Comparison of ENCODE assay signal across 12 cellular contexts in the genomic region with DNA sequence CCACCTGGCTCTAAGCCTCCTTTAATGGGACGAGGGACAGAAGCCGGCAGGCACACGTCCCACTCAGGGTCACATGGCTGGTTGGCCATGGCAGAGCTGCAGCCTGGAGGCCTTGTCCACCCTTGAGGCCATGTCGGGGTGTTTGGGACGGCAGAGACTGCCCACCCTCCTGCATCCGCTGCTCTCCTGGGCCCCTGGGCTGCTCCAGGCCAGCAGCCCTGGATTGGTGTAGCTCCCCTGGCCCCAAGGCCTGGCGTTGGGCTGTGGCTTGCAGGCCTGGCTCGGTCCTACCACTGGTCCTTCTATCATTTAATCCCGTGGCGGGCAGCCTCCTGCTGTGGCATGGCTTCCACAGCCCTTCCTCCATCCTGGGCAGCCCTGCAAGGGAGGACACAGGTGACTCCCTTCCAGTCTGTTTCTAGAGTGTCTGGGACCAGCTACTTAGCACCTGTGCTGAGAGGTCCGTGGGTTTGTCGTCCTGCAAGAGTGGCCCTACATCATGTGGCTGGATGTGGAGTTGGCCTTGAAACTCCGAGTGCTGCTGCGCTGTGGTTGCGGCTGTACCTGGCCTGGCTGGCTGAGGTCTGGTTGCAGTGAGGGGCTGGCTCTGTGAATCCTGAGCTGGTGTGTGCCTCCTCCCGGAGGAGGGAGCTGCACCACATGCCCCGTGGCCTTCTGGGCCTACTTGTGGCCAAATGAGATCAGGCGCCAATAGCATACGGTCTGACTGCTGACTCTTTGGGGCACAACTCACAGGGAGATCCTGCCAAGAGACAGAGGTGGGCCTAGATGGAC.
"Had no signal": no experiment of that assay in that cellular context is flagged by ENCODE, and none has a peak within 500 bp of the region (broad histone marks: within the 10 kb centered on the region; RNA-seq: fewer than 3 reads in every experiment).

No MANE protein-coding gene starts in this region.

- H3K27ac ChIP-seq: esophagus squamous epithelium, ovary, thyroid gland had no signal

- DNase-seq: activated B cell treated with CpG ODN at 0.5 μM for 24 hours; activated CD4-positive, alpha-beta T cell treated with anti-CD3 and anti-CD28 coated beads, Interleukin-2, amount 10 ng/mL, durations not matched to agents 24 days and 14 days; activated effector memory CD4-positive, alpha-beta T cell treated with Interleukin-2 at 50 U/mL for 16 hours; activated T-cell treated with anti-CD3 and anti-CD28 coated beads for 4 hours; esophagus squamous epithelium; foreskin fibroblast; ovary; stimulated activated CD4-positive, alpha-beta T cell treated with anti-CD3 and anti-CD28 coated beads, Interleukin-15, amount 100 ng/mL, for 24 hours; stimulated activated CD4-positive, alpha-beta T cell treated with anti-CD3 and anti-CD28 coated beads, Interleukin-4, amount 100 ng/mL, for 24 hours; stimulated activated naive CD8-positive, alpha-beta T cell treated with anti-CD3 and anti-CD28 coated beads, Interleukin-15, amount 100 ng/mL, for 72 hours; T-helper 17 cell; thyroid gland had no signal

- ATAC-seq: stimulated activated naive CD8-positive, alpha-beta T cell treated with anti-CD3 and anti-CD28 coated beads, Interleukin-15, amount 100 ng/mL, for 72 hours; T-helper 17 cell had no signal

- H3K27me3 ChIP-seq: esophagus squamous epithelium, ovary, thyroid gland had no signal

- H3K36me3 ChIP-seq: esophagus squamous epithelium, ovary, thyroid gland had no signal

- H3K4me3 ChIP-seq: esophagus squamous epithelium, ovary, thyroid gland had no signal

- H3K9me3 ChIP-seq: esophagus squamous epithelium, ovary, thyroid gland had no signal
